In genomic region chr20:24465730-24466129, GRCh38 we compare ENCODE assay signal across 13 cellular contexts. TPM values are rescaled to one million over a fixed set of nuclear protein-coding genes. Genes with fewer than 3 reads are reported as not detected.
DNase-seq lines count a peak whose midpoint lies in the region; ATAC-seq and TF ChIP-seq lines count a peak whose summit lies in the region.
"Had no signal": no experiment of that assay in that cellular context is flagged by ENCODE, and none has a peak within 500 bp of the region (broad histone marks: within the 10 kb centered on the region; RNA-seq: fewer than 3 reads in every experiment).

No MANE protein-coding gene starts in this region.

- in situ Hi-C loops in gastrocnemius medialis (cut with MboI; ENCODE audit: low sequenced_read_pairs in 4 of 4), result loop anchor here in 1 of 4 donors (25.0 kb wide), 1 partner anchor 303 kb away; no protein-coding TSS in a partner anchor

- intact Hi-C loops in cardiac septum (cut with DNase I) (loop anchor here (10.0 kb wide), 1 partner anchor 169 kb away; no protein-coding TSS in a partner anchor), posterior vena cava (cut with DNase I) (no loop called here), gastrocnemius medialis (cut with DNase I; ENCODE audit: low total_unique reads) (no loop called here)

- peak overlapping the region; percentile 46 for H3K27ac ChIP-seq in angular gyrus (ENCODE audit: low read depth, low read length)
- no peak overlapping the region for H3K27ac ChIP-seq in gastrocnemius medialis
- H3K27ac ChIP-seq: foreskin keratinocyte had no signal

- H3K4me1 ChIP-seq in gastrocnemius medialis, result no peaks in the 10 kb centered on the region
- H3K4me1 ChIP-seq: foreskin keratinocyte had no signal

- peaks cover 11 to 25% (median 23%) of the 10 kb centered on the region in 3 donors for H3K27me3 ChIP-seq in gastrocnemius medialis

- H3K9me3 ChIP-seq in gastrocnemius medialis, result no peaks in the 10 kb centered on the region

- TF ChIP-seq POLR2A in gastrocnemius medialis (IDR thresholded peaks at IDR 0.05), result no peak

- TF ChIP-seq CTCF in gastrocnemius medialis (IDR thresholded peaks at IDR 0.05 in 4 of 5, conservative IDR thresholded peaks at IDR 0.05 in 1 of 5), result no peak

- no peaks in the 10 kb centered on the region for H3K36me3 ChIP-seq in gastrocnemius medialis

- no peak for ATAC-seq in gastrocnemius medialis
- ATAC-seq in HG03457 (IDR thresholded peaks at IDR 0.05; ENCODE audit: unreplicated experiment), result no peak
- ATAC-seq: foreskin keratinocyte had no signal

- DNase-seq in EL (peak; percentile 7), cardiac septum (ENCODE audit: low spot score) (peak; percentile 77), posterior vena cava (ENCODE audit: low spot score) (peak; percentile 84), HPDE6-E6E7 (ENCODE audit: extremely low spot score) (no peak), NCI-H345 (lab: John Stamatoyannopoulos, UW) (no peak), gastrocnemius medialis (no peak)
- DNase-seq: activated CD4-positive, alpha-beta T cell treated with anti-CD3 and anti-CD28 coated beads for 4 hours; activated effector memory CD4-positive, alpha-beta T cell treated with anti-CD3 and anti-CD28 coated beads, Interleukin-2, amount 50 U/mL, for 16 hours; cortex of kidney; foreskin keratinocyte; SW 1271 had no signal

- H3K4me3 ChIP-seq in gastrocnemius medialis, result no peak overlapping the region

RNA-seq across cellular contexts. Expression of gene SYNDIG1, which starts 3.7 kb away (rescaled TPM):
- 17.6 TPM for total RNA-seq in cardiac septum
- 10 to 100 TPM; 11.3 to 22.5 TPM for total RNA-seq in posterior vena cava
- 1 to 10 TPM in 1 of 4 donors, under 1 TPM in 2, not detected in 1; 0.20 to 1.3 (median 0.66) TPM for total RNA-seq in gastrocnemius medialis
- total RNA-seq: foreskin keratinocyte had no signal

Comparison
In these comparisons a context has a peak if more than half of its experiments do, and no peak if none do; other contexts are left out.
1. DNase-seq: peak in EL (single experiment), cardiac septum (single experiment) and posterior vena cava (single experiment); none in HPDE6-E6E7 (single experiment), NCI-H345 (single experiment) and gastrocnemius medialis (0 of 2).